ENCODE assay signal across 10 cellular contexts in the genomic region with DNA sequence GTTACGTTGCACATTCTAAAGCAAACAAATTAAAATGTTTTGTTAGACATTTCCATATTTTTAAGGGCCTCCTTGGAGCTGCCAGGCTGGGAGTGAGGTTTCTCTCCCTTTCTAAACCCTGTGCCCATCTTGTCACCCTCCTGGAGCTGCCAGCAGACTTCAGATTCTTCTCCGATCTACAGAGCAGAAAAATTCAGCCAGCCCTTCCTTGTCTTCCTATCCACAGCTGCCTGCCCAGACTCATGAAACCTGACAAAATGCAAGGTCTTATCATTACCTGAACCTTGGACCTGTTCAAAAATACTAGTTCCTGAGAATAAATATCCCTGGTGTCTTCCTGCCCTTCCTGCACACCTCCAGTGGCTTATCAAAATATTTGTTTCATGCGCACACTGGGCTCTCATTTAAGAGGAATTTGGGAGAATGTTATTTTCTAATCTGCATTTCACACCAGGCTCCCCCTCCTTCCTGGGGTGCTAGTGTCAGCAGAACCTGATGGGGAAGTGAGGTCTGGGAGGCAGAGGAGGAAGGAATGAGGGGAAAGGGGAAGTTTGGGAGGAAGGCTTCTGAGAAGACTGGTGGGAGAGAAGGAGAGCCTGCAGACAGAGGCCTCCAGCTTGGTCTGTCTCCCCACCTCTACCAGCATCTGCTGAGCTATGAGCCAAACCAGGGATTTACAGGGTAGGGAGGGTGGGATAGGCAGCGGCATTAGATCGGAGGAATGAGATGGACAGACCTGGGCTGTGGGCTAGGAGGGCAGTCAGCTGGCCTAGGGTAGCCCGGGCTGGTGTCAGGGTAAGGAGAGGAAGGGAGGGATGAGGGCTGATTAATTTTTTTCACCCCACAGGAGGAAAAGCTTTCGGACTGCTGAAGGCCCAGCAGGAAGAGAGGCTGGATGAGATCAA. TPM values are rescaled to one million over a fixed set of nuclear protein-coding genes. Genes with fewer than 3 reads are reported as not detected.
DNase-seq lines count a peak whose midpoint lies in the region; ATAC-seq and TF ChIP-seq lines count a peak whose summit lies in the region.
"Had no signal": no experiment of that assay in that cellular context is flagged by ENCODE, and none has a peak within 500 bp of the region (broad histone marks: within the 10 kb centered on the region; RNA-seq: fewer than 3 reads in every experiment).

A gene (plus strand): TSS at position 561 of the 905 bp plus-strand sequence. CDS start 96 bp downstream, at position 657.

- H4K20me1 ChIP-seq in neural progenitor cell (ENCODE audit: low read depth) = no peaks in the 10 kb centered on the region

- H3K4me1 ChIP-seq in duodenal mucosa (ENCODE audit: control insufficient read depth in 1 of 2, insufficient read depth in 2 of 2, low read length in 2 of 2) (peaks cover 13 to 14% of the 10 kb centered on the region in 2 donors), neural progenitor cell (no peaks in the 10 kb centered on the region)

- H3K27me3 Mint-ChIP-seq in neural progenitor cell (ENCODE audit: insufficient read depth, low read depth) = peaks cover 4% of the 10 kb centered on the region

- H3K4me3 Mint-ChIP-seq in neural progenitor cell = no peak within 1 kb of the TSS

- peaks cover 6% of the 10 kb centered on the region for H3K79me2 ChIP-seq in neural progenitor cell (ENCODE audit: low read depth)

- H3K9me3 Mint-ChIP-seq in neural progenitor cell = no peaks in the 10 kb centered on the region

- H3K27ac ChIP-seq in duodenal mucosa (ENCODE audit: low read depth, low read length) (no peak within 1 kb of the TSS), neural progenitor cell (no peak within 1 kb of the TSS)
- H3K27ac ChIP-seq: cardiac muscle cell had no signal

- TF ChIP-seq CTCF in neural progenitor cell (IDR thresholded peaks at IDR 0.05) = no peak

- H3K27ac Mint-ChIP-seq in neural progenitor cell = peak within 1 kb of the TSS; percentile 67

- H3K4me3 ChIP-seq in duodenal mucosa (ENCODE audit: low read depth in 1 of 2, low read length in 2 of 2) = peak within 1 kb of the TSS; percentile 29 to 32
- H3K4me3 ChIP-seq in neural progenitor cell = no peak within 1 kb of the TSS
- H3K4me3 ChIP-seq: cardiac muscle cell had no signal

- H3K27me3 ChIP-seq in duodenal mucosa (ENCODE audit: control insufficient read depth in 1 of 2, insufficient read depth in 2 of 2, low read length in 2 of 2) (no peaks in the 10 kb centered on the region), neural progenitor cell (no peaks in the 10 kb centered on the region)
- H3K27me3 ChIP-seq: cardiac muscle cell had no signal

- H3K36me3 ChIP-seq in duodenal mucosa (ENCODE audit: control insufficient read depth in 1 of 2, insufficient read depth in 2 of 2, low read length in 2 of 2) (no peaks in the 10 kb centered on the region), neural progenitor cell (no peaks in the 10 kb centered on the region)
- H3K36me3 ChIP-seq: cardiac muscle cell had no signal

- DNase-seq in CD1c-positive myeloid dendritic cell (ENCODE audit: extremely low spot score) = peak; percentile 78
- DNase-seq in MV-4-11 (lab: John Stamatoyannopoulos, UW) = peak; percentile 78
- no peak for DNase-seq in neural progenitor cell (ENCODE audit: low spot score)
- no peak for DNase-seq in NCI-H69 (lab: John Stamatoyannopoulos, UW)
- no peak for DNase-seq in NCI-H146 treated with DMSO at 0.1 percent for 48 hours (lab: John Stamatoyannopoulos, UW; ENCODE audit: unreplicated experiment)

- peaks cover 16% of the 10 kb centered on the region for H3K4me1 Mint-ChIP-seq in neural progenitor cell

- H3K4me2 ChIP-seq in neural progenitor cell = no peak within 1 kb of the TSS

- H2AFZ ChIP-seq in neural progenitor cell (replicated peaks) = no peak within 1 kb of the TSS

- H3K9ac ChIP-seq in duodenal mucosa (ENCODE audit: low read depth in 1 of 2, low read length in 2 of 2) (peak within 1 kb of the TSS; percentile 5 to 43), neural progenitor cell (no peak within 1 kb of the TSS)

- no peak for ATAC-seq in GM21360 (IDR thresholded peaks at IDR 0.05; ENCODE audit: unreplicated experiment)
- no peak for ATAC-seq in GM18502 (IDR thresholded peaks at IDR 0.05; ENCODE audit: poor library complexity, unreplicated experiment)

- no peaks in the 10 kb centered on the region for H3K36me3 Mint-ChIP-seq in neural progenitor cell

- peaks cover 15% of the 10 kb centered on the region for H3F3A ChIP-seq in neural progenitor cell (ENCODE audit: low read depth)

- H3K9me3 ChIP-seq in duodenal mucosa (ENCODE audit: control insufficient read depth in 1 of 2, low read length in 2 of 2) (no peaks in the 10 kb centered on the region), neural progenitor cell (ENCODE audit: low read depth) (no peaks in the 10 kb centered on the region)

RNA-seq across cellular contexts. Expression of the gene that starts here (rescaled TPM):
- not detected in 2 replicates for total RNA-seq in neural progenitor cell (ENCODE audit: low replicate concordance)
- total RNA-seq: cardiac muscle cell, myocyte had no signal

Comparison
In these comparisons a context has a peak if more than half of its experiments do, and no peak if none do; other contexts are left out.
1. DNase-seq: peak in CD1c-positive myeloid dendritic cell (single experiment) and MV-4-11 (single experiment); none in neural progenitor cell (single experiment), NCI-H69 (single experiment) and NCI-H146 treated with DMSO at 0.1 percent for 48 hours (single experiment).